In the genomic region with DNA sequence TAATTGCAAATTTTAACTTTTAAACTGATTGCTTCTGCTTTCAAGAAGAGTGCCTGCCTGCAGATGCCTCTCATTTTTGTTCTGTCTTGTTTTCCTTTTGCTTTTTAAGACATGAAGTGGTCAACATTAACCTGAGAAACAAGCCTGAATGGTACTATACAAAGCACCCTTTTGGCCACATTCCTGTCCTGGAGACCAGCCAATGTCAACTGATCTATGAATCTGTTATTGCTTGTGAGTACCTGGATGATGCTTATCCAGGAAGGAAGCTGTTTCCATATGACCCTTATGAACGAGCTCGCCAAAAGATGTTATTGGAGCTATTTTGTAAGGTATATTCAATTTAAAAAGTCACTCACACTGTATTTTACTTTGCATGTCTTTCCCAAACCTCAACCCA, we compare ENCODE assay signal across 23 cellular contexts. TPM values are rescaled to one million over a fixed set of nuclear protein-coding genes. Genes with fewer than 3 reads are reported as not detected.
A peak's percentile ranks its signal among the peaks of the same experiment; 100 is the strongest.
DNase-seq lines count a peak whose midpoint lies in the region; ATAC-seq and TF ChIP-seq lines count a peak whose summit lies in the region.
"Had no signal": no experiment of that assay in that cellular context is flagged by ENCODE, and none has a peak within 500 bp of the region (broad histone marks: within the 10 kb centered on the region; RNA-seq: fewer than 3 reads in every experiment).

No MANE protein-coding gene starts in this region.

- no peak overlapping the region for H3K27ac ChIP-seq in A673 (ENCODE audit: low read depth, low read length, poor library complexity, severe bottlenecking)
- H3K27ac ChIP-seq: A549, brain microvascular endothelial cell, neutrophil had no signal

- CTCF ChIA-PET in activated naive CD4-positive, alpha-beta T cell treated with anti-CD3 and anti-CD28 coated beads for 36 hours (lab: Charles Lee), result interaction anchor here (0.6 to 8.9 kb wide), 3 partner anchors 12 to 90 kb away, joined by 3 to 195 read pairs (median 84); no protein-coding TSS in a partner anchor
- CTCF ChIA-PET in A673 (lab: Charles Lee), result interaction anchor here (0.5 kb wide), 1 partner anchor 369 kb away, joined by 3 read pairs; no protein-coding TSS in a partner anchor

- peaks cover 9% of the 10 kb centered on the region for H3K27me3 Mint-ChIP-seq in activated naive CD4-positive, alpha-beta T cell treated with anti-CD3 and anti-CD28 coated beads for 36 hours (ENCODE audit: low read depth)

- no peaks in the 10 kb centered on the region for H3K9me3 Mint-ChIP-seq in activated naive CD4-positive, alpha-beta T cell treated with anti-CD3 and anti-CD28 coated beads for 36 hours
- H3K9me3 Mint-ChIP-seq: activated B cell treated with CpG ODN at 0.5 μM for 24 hours; activated naive CD4-positive, alpha-beta T cell treated with anti-CD3 and anti-CD28 coated beads, Interleukin-2, amount 10 ng/mL, durations not matched to agents 7 days and 5 days; activated T-cell treated with anti-CD3 and anti-CD28 coated beads, Interleukin-2, amount 50 U/mL, for 72 hours; naive B cell had no signal

- peak; percentile 44 for ATAC-seq in mucosa of descending colon
- ATAC-seq in HG02870 (IDR thresholded peaks at IDR 0.05; ENCODE audit: unreplicated experiment), result no peak
- ATAC-seq: A549; activated T-cell treated with anti-CD3 and anti-CD28 coated beads, Interleukin-2, amount 50 U/mL, for 72 hours; left ventricle myocardium superior had no signal

- intact Hi-C loops in mucosa of descending colon (cut with DNase I, micrococcal nuclease), result no loop called here
- intact Hi-C loops in activated naive CD4-positive, alpha-beta T cell treated with anti-CD3 and anti-CD28 coated beads for 36 hours (cut with micrococcal nuclease), result no loop called here
- intact Hi-C loops in A673 (cut with micrococcal nuclease; ENCODE audit: unreplicated experiment), result no loop called here

- H3K9me3 ChIP-seq in mucosa of descending colon (no peaks in the 10 kb centered on the region), A673 (ENCODE audit: low read depth, low read length, poor library complexity, severe bottlenecking) (no peaks in the 10 kb centered on the region)
- H3K9me3 ChIP-seq: A549, neutrophil had no signal

- H3K36me3 Mint-ChIP-seq in activated naive CD4-positive, alpha-beta T cell treated with anti-CD3 and anti-CD28 coated beads for 36 hours (ENCODE audit: low read depth), result no peaks in the 10 kb centered on the region
- H3K36me3 Mint-ChIP-seq: activated naive CD4-positive, alpha-beta T cell treated with anti-CD3 and anti-CD28 coated beads, Interleukin-2, amount 10 ng/mL, durations not matched to agents 7 days and 5 days; naive B cell had no signal

- H3K4me3 ChIP-seq in mucosa of descending colon (no peak overlapping the region), A673 (ENCODE audit: low read depth, low read length, poor library complexity, severe bottlenecking) (no peak overlapping the region)
- H3K4me3 ChIP-seq: A549 had no signal

- no peak overlapping the region for H3K4me3 Mint-ChIP-seq in activated naive CD4-positive, alpha-beta T cell treated with anti-CD3 and anti-CD28 coated beads for 36 hours
- H3K4me3 Mint-ChIP-seq: activated B cell treated with CpG ODN at 0.5 μM for 24 hours; activated naive CD4-positive, alpha-beta T cell treated with anti-CD3 and anti-CD28 coated beads, Interleukin-2, amount 10 ng/mL, durations not matched to agents 7 days and 5 days; activated T-cell treated with anti-CD3 and anti-CD28 coated beads, Interleukin-2, amount 50 U/mL, for 72 hours; naive B cell had no signal

- TF ChIP-seq CTCF in mucosa of descending colon (IDR thresholded peaks at IDR 0.05), result no peak
- no peak for TF ChIP-seq CTCF in A673 (conservative IDR thresholded peaks at IDR 0.05; ENCODE audit: low read depth, low read length)

- peaks cover 17% of the 10 kb centered on the region for H3K27me3 ChIP-seq in A673 (replicated peaks; ENCODE audit: insufficient read depth, low read depth, low read length, poor library complexity)
- H3K27me3 ChIP-seq: brain microvascular endothelial cell had no signal

- H3K4me1 Mint-ChIP-seq in activated naive CD4-positive, alpha-beta T cell treated with anti-CD3 and anti-CD28 coated beads for 36 hours (ENCODE audit: low read depth), result peaks cover 6% of the 10 kb centered on the region

- POLR2A ChIA-PET in A673 (lab: Charles Lee; ENCODE audit: low non-redundant PET), result no interaction called here

- H3K36me3 ChIP-seq in mucosa of descending colon (ENCODE audit: low read depth) (no peaks in the 10 kb centered on the region), A673 (ENCODE audit: insufficient read depth, low read length, poor library complexity, severe bottlenecking) (no peaks in the 10 kb centered on the region)
- H3K36me3 ChIP-seq: brain microvascular endothelial cell, neutrophil had no signal

- no peaks in the 10 kb centered on the region for H3K4me1 ChIP-seq in mucosa of descending colon (ENCODE audit: low read depth)
- H3K4me1 ChIP-seq in A673 (ENCODE audit: insufficient read depth, low read length, poor library complexity, severe bottlenecking), result no peaks in the 10 kb centered on the region

- peak; percentile 54 for DNase-seq in DMS53 (lab: John Stamatoyannopoulos, UW)
- DNase-seq in NCI-H2029 (lab: John Stamatoyannopoulos, UW), result peak; percentile 64
- DNase-seq in NCI-H748 (lab: John Stamatoyannopoulos, UW; ENCODE audit: unreplicated experiment), result peak; percentile 71
- peak in 1 of 3 donors; percentile 76 for DNase-seq in mucosa of descending colon
- DNase-seq in activated naive CD4-positive, alpha-beta T cell treated with anti-CD3 and anti-CD28 coated beads for 36 hours, result no peak
- no peak for DNase-seq in A673 (ENCODE audit: low spot score)
- no peak for DNase-seq in hippocampal formation (lab: John Stamatoyannopoulos, UW)
- DNase-seq: activated B cell treated with CpG ODN at 0.5 μM for 24 hours; activated CD4-positive, alpha-beta T cell treated with anti-CD3 and anti-CD28 coated beads, Interleukin-2, amount 50 U/mL, for 1 hour; activated naive CD4-positive, alpha-beta T cell treated with anti-CD3 and anti-CD28 coated beads, Interleukin-2, amount 10 ng/mL, durations not matched to agents 7 days and 5 days; activated T-cell treated with anti-CD3 and anti-CD28 coated beads, Interleukin-2, amount 50 U/mL, for 72 hours; brain microvascular endothelial cell; DND-41; left ventricle myocardium superior; naive B cell; NCI-H1694; NCI-H226; stimulated activated naive CD4-positive, alpha-beta T cell; SW 1271; T1000 had no signal

- H3K27ac Mint-ChIP-seq in activated naive CD4-positive, alpha-beta T cell treated with anti-CD3 and anti-CD28 coated beads for 36 hours, result no peak overlapping the region
- H3K27ac Mint-ChIP-seq: activated B cell treated with CpG ODN at 0.5 μM for 24 hours; activated naive CD4-positive, alpha-beta T cell treated with anti-CD3 and anti-CD28 coated beads, Interleukin-2, amount 10 ng/mL, durations not matched to agents 7 days and 5 days; activated T-cell treated with anti-CD3 and anti-CD28 coated beads, Interleukin-2, amount 50 U/mL, for 72 hours; naive B cell had no signal

- BruUV-seq in A673 (replicated peaks; lab: Mats Ljungman, UMichigan), result no TSS peak

RNA-seq across cellular contexts. Expression of a gene that starts 8.8 kb away (rescaled TPM):
- total RNA-seq in mucosa of descending colon (10 to 100 TPM in 2 of 3 donors, 1 to 10 TPM in 1; 5.4 to 19.7 (median 18.3) TPM), A673 (2021) (0.26 and 1.4 TPM in 2 replicates)
- 1 to 10 TPM; 3.0 to 3.6 TPM for total RNA-seq in activated naive CD4-positive, alpha-beta T cell treated with anti-CD3 and anti-CD28 coated beads for 36 hours

RNA-seq across cellular contexts. Expression of a gene that starts 23.1 kb away (rescaled TPM):
- total RNA-seq in mucosa of descending colon (10 to 100 TPM; 60.1 to 73.9 (median 62.9) TPM), A673 (2021) (123 and 126 TPM in 2 replicates)
- total RNA-seq in activated naive CD4-positive, alpha-beta T cell treated with anti-CD3 and anti-CD28 coated beads for 36 hours, result 100 to 1,000 TPM; 197 to 201 TPM

RNA-seq across cellular contexts. Expression of a gene that starts 45.6 kb away (rescaled TPM):
- under 1 TPM; 0.22 to 0.58 (median 0.32) TPM for total RNA-seq in mucosa of descending colon
- not detected for total RNA-seq in activated naive CD4-positive, alpha-beta T cell treated with anti-CD3 and anti-CD28 coated beads for 36 hours
- 0.13 and 0.35 TPM in 2 replicates for total RNA-seq in A673 (2021)
- total RNA-seq: activated B cell treated with CpG ODN at 0.5 μM for 24 hours, left ventricle myocardium superior had no signal

Comparison
In these comparisons a context has a peak if more than half of its experiments do, and no peak if none do; other contexts are left out.
1. DNase-seq: peak in DMS53 (single experiment), NCI-H2029 (single experiment) and NCI-H748 (single experiment); none in activated naive CD4-positive, alpha-beta T cell treated with anti-CD3 and anti-CD28 coated beads for 36 hours (single experiment), A673 (single experiment) and hippocampal formation (0 of 2).